ENCODE assay signal across 1 cellular context in the genomic region with DNA sequence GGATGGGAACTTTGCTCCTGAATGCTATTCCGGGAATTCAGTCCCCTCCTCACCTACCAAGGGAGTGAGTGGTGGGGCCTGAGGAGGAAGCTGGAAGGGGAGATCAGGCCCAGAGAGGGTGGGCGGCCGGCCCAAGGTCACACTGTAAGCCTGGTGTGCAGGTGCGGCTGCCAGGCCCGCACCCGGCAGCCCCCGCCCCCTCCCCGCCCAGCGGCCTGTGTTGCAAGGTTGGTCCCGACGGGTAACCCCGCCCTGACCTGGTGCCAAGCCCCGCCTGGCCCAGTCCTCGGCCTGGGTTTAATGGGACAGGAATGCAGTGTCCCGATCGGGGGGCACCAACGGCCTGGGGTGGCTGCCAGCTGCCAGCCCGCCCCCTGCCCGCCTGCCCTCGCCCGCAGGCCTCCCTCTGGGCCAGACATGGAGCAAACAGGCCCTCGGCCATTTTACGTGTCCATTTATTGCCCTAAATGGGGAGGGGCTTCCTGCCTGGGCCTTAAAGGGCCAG.
TF ChIP-seq lines count a peak whose summit lies in the region.

No MANE protein-coding gene starts in this region.

TF ChIP-seq in Ishikawa, 13 proteins besides CTCF, POLR2A, EP300 and RAD21 (continued from another document):
- no peak for TF ChIP-seq MAX (IDR thresholded peaks at IDR 0.05)
- peak; percentile 62 for TF ChIP-seq YY1 (IDR thresholded peaks at IDR 0.05; ENCODE audit: low read depth)
- TF ChIP-seq ZBTB7A (IDR thresholded peaks at IDR 0.05; ENCODE audit: low read depth) = no peak
